ENCODE assay signal across 19 cellular contexts in genomic region chr15:83626171-83626802, GRCh38. TPM values are rescaled to one million over a fixed set of nuclear protein-coding genes. Genes with fewer than 3 reads are reported as not detected.
DNase-seq lines count a peak whose midpoint lies in the region; ATAC-seq, FAIRE-seq and TF ChIP-seq lines count a peak whose summit lies in the region.
"Had no signal": no experiment of that assay in that cellular context is flagged by ENCODE, and none has a peak within 500 bp of the region (broad histone marks: within the 10 kb centered on the region; RNA-seq: fewer than 3 reads in every experiment).

No MANE protein-coding gene starts in this region.

- H3K27me3 ChIP-seq in astrocyte (ENCODE audit: insufficient read depth, low read length) (no peaks in the 10 kb centered on the region), sigmoid colon (no peaks in the 10 kb centered on the region)
- H3K27me3 ChIP-seq: colonic mucosa had no signal

- no peaks in the 10 kb centered on the region for H3K79me2 ChIP-seq in astrocyte (ENCODE audit: insufficient read depth, low read length)

- peaks cover 6% of the 10 kb centered on the region for H3K4me1 Mint-ChIP-seq in astrocyte (ENCODE audit: low read depth, unreplicated experiment)
- H3K4me1 Mint-ChIP-seq: IgD-negative memory B cell had no signal

- TF ChIP-seq CTCF in astrocyte (IDR thresholded peaks at IDR 0.05; ENCODE audit: insufficient read depth, low read depth, low read length) (no peak), sigmoid colon (IDR thresholded peaks at IDR 0.05) (no peak)

- no peak for TF ChIP-seq EP300 in sigmoid colon (IDR thresholded peaks at IDR 0.05)

- ATAC-seq in GM19395 (IDR thresholded peaks at IDR 0.05; ENCODE audit: unreplicated experiment) (no peak), HG02852 (IDR thresholded peaks at IDR 0.05; ENCODE audit: unreplicated experiment) (no peak)
- ATAC-seq: left cardiac atrium had no signal

- peak; percentile 1 to 19 for DNase-seq in stimulated activated CD8-positive, alpha-beta memory T cell treated with anti-CD3 and anti-CD28 coated beads, Interleukin-15, amount 100 ng/mL, for 48 hours (ENCODE audit: low read depth in 2 of 2)
- no peak for DNase-seq in stimulated activated CD8-positive, alpha-beta memory T cell treated with anti-CD3 and anti-CD28 coated beads, Interleukin-4, amount 100 ng/mL, for 48 hours
- peak; percentile 24 for DNase-seq in astrocyte (ENCODE audit: low read depth)
- peak; percentile 69 for DNase-seq in islet precursor cell
- no peak for DNase-seq in AG20443 (ENCODE audit: low spot score)
- DNase-seq in sigmoid colon = no peak
- DNase-seq: AML-193; amniotic stem cell; colonic mucosa; head of caudate nucleus; left cardiac atrium; NCI-H1048; NK-92 treated with Interleukin-12 subunit alpha and Interleukin-12 subunit beta, amount 100 ng/mL, for 24 hours; SHP77 had no signal

- peaks cover 8% of the 10 kb centered on the region for H3K9me3 Mint-ChIP-seq in astrocyte (ENCODE audit: unreplicated experiment)

- intact Hi-C loops in sigmoid colon (cut with DNase I) = no loop called here

- H3K9ac ChIP-seq in astrocyte (ENCODE audit: low read length) = no peak overlapping the region

- H3K4me2 ChIP-seq in astrocyte (ENCODE audit: low read length) = no peak overlapping the region

- no peak for TF ChIP-seq POLR2A in sigmoid colon (IDR thresholded peaks at IDR 0.05)

- no peak for FAIRE-seq in astrocyte (lab: Jason Lieb, UNC)

- peaks cover 2% of the 10 kb centered on the region for H3K27me3 Mint-ChIP-seq in astrocyte (ENCODE audit: low read depth, unreplicated experiment)

- H3K27ac Mint-ChIP-seq in astrocyte (ENCODE audit: unreplicated experiment) = peak overlapping the region; percentile 76
- H3K27ac Mint-ChIP-seq: IgD-negative memory B cell had no signal

- H3K4me3 ChIP-seq in astrocyte (ENCODE audit: insufficient read depth, low read depth, low read length) (no peak overlapping the region), sigmoid colon (no peak overlapping the region)
- H3K4me3 ChIP-seq: colonic mucosa, HAP-1 had no signal

- no peaks in the 10 kb centered on the region for H4K20me1 ChIP-seq in astrocyte (ENCODE audit: insufficient read depth, low read length)

- 43 to 57% methylated on average over 2 of the region's 2 CpGs for WGBS in sigmoid colon, 2 donors

- H3K9me3 ChIP-seq in astrocyte (ENCODE audit: insufficient read depth, low read depth, low read length) (no peaks in the 10 kb centered on the region), sigmoid colon (no peaks in the 10 kb centered on the region)
- H3K9me3 ChIP-seq: colonic mucosa had no signal

- no peak overlapping the region for H3K4me3 Mint-ChIP-seq in astrocyte (ENCODE audit: unreplicated experiment)
- H3K4me3 Mint-ChIP-seq: IgD-negative memory B cell had no signal

- no peaks in the 10 kb centered on the region for H3K36me3 ChIP-seq in astrocyte (ENCODE audit: insufficient read depth, low read length)
- no peaks in the 10 kb centered on the region for H3K36me3 ChIP-seq in sigmoid colon
- H3K36me3 ChIP-seq: colonic mucosa, HAP-1 had no signal

- H3K27ac ChIP-seq in astrocyte (ENCODE audit: low read depth, low read length) (no peak overlapping the region), sigmoid colon (no peak overlapping the region)
- H3K27ac ChIP-seq: colonic mucosa had no signal

- no peaks in the 10 kb centered on the region for H3K36me3 Mint-ChIP-seq in astrocyte (ENCODE audit: low read depth, unreplicated experiment)
- H3K36me3 Mint-ChIP-seq: IgD-negative memory B cell had no signal

- no peak overlapping the region for H2AFZ ChIP-seq in astrocyte (ENCODE audit: low read depth, low read length)

- H3K4me1 ChIP-seq in astrocyte (ENCODE audit: insufficient read depth, low read length) = no peaks in the 10 kb centered on the region
- H3K4me1 ChIP-seq in sigmoid colon = no peaks in the 10 kb centered on the region
- H3K4me1 ChIP-seq: colonic mucosa, HAP-1 had no signal

RNA-seq across cellular contexts. Expression of gene ADAMTSL3, which starts 27.6 kb away (rescaled TPM):
- total RNA-seq in astrocyte = 2.4 and 3.0 TPM in 2 replicates
- total RNA-seq in sigmoid colon = 10 to 100 TPM; 29.2 to 40.7 (median 37.6) TPM
- polyA plus RNA-seq in sigmoid colon = 1 to 10 TPM in 1 of 3 donors, under 1 TPM in 1, not detected in 1; 0.60 to 2.4 TPM
- total RNA-seq: osteocyte had no signal
- polyA plus RNA-seq: IgD-negative memory B cell had no signal

Comparison
In these comparisons a context has a peak if more than half of its experiments do, and no peak if none do; other contexts are left out.
1. DNase-seq: peak in stimulated activated CD8-positive, alpha-beta memory T cell treated with anti-CD3 and anti-CD28 coated beads, Interleukin-15, amount 100 ng/mL, for 48 hours (2 of 2), astrocyte (single experiment) and islet precursor cell (single experiment); none in stimulated activated CD8-positive, alpha-beta memory T cell treated with anti-CD3 and anti-CD28 coated beads, Interleukin-4, amount 100 ng/mL, for 48 hours (single experiment), AG20443 (single experiment) and sigmoid colon (single experiment).